In the genomic region with DNA sequence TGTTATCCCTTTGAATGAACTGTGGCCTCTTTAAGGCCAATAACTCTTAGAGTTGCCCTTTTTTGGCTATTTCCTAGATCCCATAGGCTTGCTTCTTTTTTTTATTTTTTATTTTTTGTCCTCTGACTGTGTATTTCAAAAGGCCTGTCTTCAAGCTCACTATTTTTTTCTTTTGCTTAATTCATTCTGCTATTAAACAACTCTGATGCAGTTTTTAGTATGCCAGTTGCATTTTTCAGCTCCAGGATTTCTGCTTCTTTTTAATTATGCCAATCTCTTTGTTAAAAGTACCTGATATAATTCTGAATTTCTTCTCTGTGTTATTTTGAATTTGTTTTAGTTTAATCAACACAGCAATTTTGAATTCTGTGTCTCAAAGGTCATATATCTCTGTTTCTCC, we compare ENCODE assay signal across 7 cellular contexts.
"Had no signal": no experiment of that assay in that cellular context is flagged by ENCODE, and none has a peak within 500 bp of the region (broad histone marks: within the 10 kb centered on the region; RNA-seq: fewer than 3 reads in every experiment).

No MANE protein-coding gene starts in this region.

- H3K4me3 ChIP-seq: K562 had no signal

- H3K36me3 Mint-ChIP-seq: IgD-negative memory B cell had no signal

- H3K4me3 Mint-ChIP-seq: IgD-negative memory B cell had no signal

- H3K27me3 Mint-ChIP-seq: IgD-negative memory B cell had no signal

- DNase-seq: IMR-90, KBM-7, KG1 had no signal

- H3K27ac Mint-ChIP-seq: IgD-negative memory B cell had no signal

- FAIRE-seq: HTR-8/SVneo, K562 had no signal

- ATAC-seq: K562 had no signal

- H3K27ac ChIP-seq: HL-60 had no signal

- H3K4me1 Mint-ChIP-seq: IgD-negative memory B cell had no signal
